19 cellular contexts compared by ENCODE assay signal in genomic region chr10:86956195-86956840, GRCh38. TPM values are rescaled to one million over a fixed set of nuclear protein-coding genes. Genes with fewer than 3 reads are reported as not detected.
DNase-seq lines count a peak whose midpoint lies in the region; ATAC-seq and TF ChIP-seq lines count a peak whose summit lies in the region.
"Had no signal": no experiment of that assay in that cellular context is flagged by ENCODE, and none has a peak within 500 bp of the region (broad histone marks: within the 10 kb centered on the region; RNA-seq: fewer than 3 reads in every experiment).

No MANE protein-coding gene starts in this region.

- H3K36me3 Mint-ChIP-seq in neural crest cell (ENCODE audit: low read depth) = peaks cover 12% of the 10 kb centered on the region
- H3K36me3 Mint-ChIP-seq in activated T-cell treated with anti-CD3 and anti-CD28 coated beads, Interleukin-2, amount 50 U/mL, for 72 hours (ENCODE audit: insufficient read depth in 2 of 2) = peaks cover 2 to 10% of the 10 kb centered on the region in 2 donors

- intact Hi-C loops in esophagus squamous epithelium (cut with DNase I) = no loop called here

- DNase-seq in esophagus squamous epithelium (lab: John Stamatoyannopoulos, UW) (no peak), neural crest cell (ENCODE audit: low read depth, low spot score) (no peak), thoracic aorta (ENCODE audit: low spot score) (peak; percentile 1)
- no peak for DNase-seq in activated T-cell treated with anti-CD3 and anti-CD28 coated beads, Interleukin-2, amount 50 U/mL, for 72 hours
- DNase-seq: activated gamma-delta T cell; DMS53; effector memory CD8-positive, alpha-beta T cell; islet precursor cell; naive B cell; small intestine had no signal

- peaks cover 14% of the 10 kb centered on the region for H3K9me3 Mint-ChIP-seq in neural crest cell
- peaks cover 4 to 6% of the 10 kb centered on the region in 2 donors for H3K9me3 Mint-ChIP-seq in activated T-cell treated with anti-CD3 and anti-CD28 coated beads, Interleukin-2, amount 50 U/mL, for 72 hours

- ATAC-seq in thoracic aorta (ENCODE audit: insufficient number of reproducible peaks, low FRiP score, low read depth) (no peak), HG02571 (IDR thresholded peaks at IDR 0.05; ENCODE audit: unreplicated experiment) (no peak), GM18858 (IDR thresholded peaks at IDR 0.05; ENCODE audit: unreplicated experiment) (no peak), GM21723 (IDR thresholded peaks at IDR 0.05; ENCODE audit: unreplicated experiment) (no peak)
- no peak for ATAC-seq in activated T-cell treated with anti-CD3 and anti-CD28 coated beads, Interleukin-2, amount 50 U/mL, for 72 hours (replicated peaks in 1 of 2)
- ATAC-seq: body of pancreas; effector memory CD8-positive, alpha-beta T cell had no signal

- H3K4me3 Mint-ChIP-seq in neural crest cell = no peak overlapping the region
- H3K4me3 Mint-ChIP-seq in activated T-cell treated with anti-CD3 and anti-CD28 coated beads, Interleukin-2, amount 50 U/mL, for 72 hours = no peak overlapping the region
- H3K4me3 Mint-ChIP-seq: effector memory CD8-positive, alpha-beta T cell; stimulated activated naive CD8-positive, alpha-beta T cell treated with anti-CD3 and anti-CD28 coated beads, Interleukin-15, Interleukin-2, amounts not matched to agents 100 ng/mL and 50 ng/mL, for 24 hours had no signal

- peaks cover 44% of the 10 kb centered on the region for H3K4me1 Mint-ChIP-seq in neural crest cell
- no peaks in the 10 kb centered on the region for H3K4me1 Mint-ChIP-seq in activated T-cell treated with anti-CD3 and anti-CD28 coated beads, Interleukin-2, amount 50 U/mL, for 72 hours (ENCODE audit: low read depth)
- H3K4me1 Mint-ChIP-seq: naive B cell had no signal

- H3K4me3 ChIP-seq in esophagus squamous epithelium (peak overlapping the region; percentile 14 to 54 (median 36)), thoracic aorta (peak overlapping the region; percentile 29)
- H3K4me3 ChIP-seq: body of pancreas, SJCRH30 had no signal

- 55 to 71% (median 64%) methylated on average over 7 of the region's 7 CpGs for WGBS in adipose tissue, 3 donors
- WGBS in esophagus squamous epithelium, 2 donors = 33 to 73% methylated on average over 3 of the region's 7 CpGs

- no peaks in the 10 kb centered on the region for H3K27me3 ChIP-seq in esophagus squamous epithelium
- no peaks in the 10 kb centered on the region for H3K27me3 ChIP-seq in thoracic aorta (replicated peaks; ENCODE audit: insufficient read depth)
- H3K27me3 ChIP-seq: BE2C, body of pancreas, SJCRH30 had no signal

- peaks cover 32 to 88% (median 52%) of the 10 kb centered on the region in 3 donors for H3K4me1 ChIP-seq in esophagus squamous epithelium
- H3K4me1 ChIP-seq in thoracic aorta (ENCODE audit: control insufficient read depth in 1 of 2, low read depth in 2 of 2) = peaks cover 66 to 96% of the 10 kb centered on the region in 2 donors

- H3K27ac Mint-ChIP-seq in neural crest cell (ENCODE audit: unreplicated experiment) = peak overlapping the region; percentile 84
- no peak overlapping the region for H3K27ac Mint-ChIP-seq in activated T-cell treated with anti-CD3 and anti-CD28 coated beads, Interleukin-2, amount 50 U/mL, for 72 hours
- H3K27ac Mint-ChIP-seq: naive B cell; stimulated activated naive CD8-positive, alpha-beta T cell treated with anti-CD3 and anti-CD28 coated beads, Interleukin-15, Interleukin-2, amounts not matched to agents 100 ng/mL and 50 ng/mL, for 24 hours had no signal

- H3K36me3 ChIP-seq in esophagus squamous epithelium = no peaks in the 10 kb centered on the region
- no peaks in the 10 kb centered on the region for H3K36me3 ChIP-seq in thoracic aorta
- H3K36me3 ChIP-seq: BE2C, SJCRH30 had no signal

- TF ChIP-seq POLR2A in esophagus squamous epithelium (IDR thresholded peaks at IDR 0.05) = no peak

- H3K9me3 ChIP-seq in esophagus squamous epithelium (peaks cover 0 to 9% (median 0%) of the 10 kb centered on the region in 3 donors), thoracic aorta (no peaks in the 10 kb centered on the region)
- H3K9me3 ChIP-seq: BE2C, body of pancreas, SJCRH30 had no signal

- H3K27ac ChIP-seq in adipose tissue (ENCODE audit: low read depth, low read length) (peak overlapping the region; percentile 11), esophagus squamous epithelium (peak overlapping the region; percentile 42 to 86 (median 78)), thoracic aorta (peak overlapping the region; percentile 92 to 97)
- H3K27ac ChIP-seq: SJCRH30 had no signal

- no peaks in the 10 kb centered on the region for H3K27me3 Mint-ChIP-seq in neural crest cell (ENCODE audit: low read depth)
- H3K27me3 Mint-ChIP-seq in activated T-cell treated with anti-CD3 and anti-CD28 coated beads, Interleukin-2, amount 50 U/mL, for 72 hours (ENCODE audit: low read depth) = no peaks in the 10 kb centered on the region
- H3K27me3 Mint-ChIP-seq: stimulated activated naive CD8-positive, alpha-beta T cell treated with anti-CD3 and anti-CD28 coated beads, Interleukin-15, Interleukin-2, amounts not matched to agents 100 ng/mL and 50 ng/mL, for 24 hours had no signal

- TF ChIP-seq CTCF in esophagus squamous epithelium (IDR thresholded peaks at IDR 0.05) (no peak), neural crest cell (conservative IDR thresholded peaks at IDR 0.05) (no peak), thoracic aorta (IDR thresholded peaks at IDR 0.05) (no peak)

RNA-seq across cellular contexts. Expression of gene MMRN2, which starts 1.1 kb away (rescaled TPM):
- 10 to 100 TPM in 2 of 3 donors, 1 to 10 TPM in 1; 6.1 to 56.1 (median 22.4) TPM for polyA plus RNA-seq in adipose tissue
- total RNA-seq in esophagus squamous epithelium (10 to 100 TPM in 2 of 4 donors, 1 to 10 TPM in 2; 3.4 to 18.1 (median 11.0) TPM), neural crest cell (0.27 and 0.40 TPM in 2 replicates), thoracic aorta (10 to 100 TPM; 49.4 to 55.0 TPM)
- total RNA-seq in activated T-cell treated with anti-CD3 and anti-CD28 coated beads, Interleukin-2, amount 50 U/mL, for 72 hours = under 1 TPM in 1 of 2 donors, not detected in 1; 0.05 TPM
- total RNA-seq: activated CD8-positive, alpha-beta memory T cell treated with anti-CD3 and anti-CD28 coated beads for 36 hours had no signal

RNA-seq across cellular contexts. Expression of gene SNCG, which starts 2.1 kb away (rescaled TPM):
- 100 to 1,000 TPM in 2 of 3 donors, 1 to 10 TPM in 1; 7.0 to 142 (median 100) TPM for polyA plus RNA-seq in adipose tissue
- 10 to 100 TPM in 2 of 4 donors, 1 to 10 TPM in 2; 5.3 to 32.4 (median 11.4) TPM for total RNA-seq in esophagus squamous epithelium
- 7.8 and 8.2 TPM in 2 replicates for total RNA-seq in neural crest cell
- total RNA-seq in thoracic aorta = 100 to 1,000 TPM in 1 of 2 donors, 10 to 100 TPM in 1; 50.9 to 167 TPM
- not detected for total RNA-seq in activated T-cell treated with anti-CD3 and anti-CD28 coated beads, Interleukin-2, amount 50 U/mL, for 72 hours
- total RNA-seq: activated CD8-positive, alpha-beta memory T cell treated with anti-CD3 and anti-CD28 coated beads for 36 hours had no signal

RNA-seq across cellular contexts. Expression of gene ADIRF, which starts 12.0 kb away (rescaled TPM):
- polyA plus RNA-seq in adipose tissue = 1,000 to 10,000 TPM in 2 of 3 donors, 100 to 1,000 TPM in 1; 135 to 2,071 (median 1,031) TPM
- total RNA-seq in esophagus squamous epithelium (10 to 100 TPM; 23.8 to 74.4 (median 47.4) TPM), neural crest cell (not detected in 2 replicates), thoracic aorta (100 to 1,000 TPM; 318 to 644 TPM)
- not detected for total RNA-seq in activated T-cell treated with anti-CD3 and anti-CD28 coated beads, Interleukin-2, amount 50 U/mL, for 72 hours
- total RNA-seq: activated CD8-positive, alpha-beta memory T cell treated with anti-CD3 and anti-CD28 coated beads for 36 hours had no signal

Comparison
In these comparisons a context has a peak if more than half of its experiments do, and no peak if none do; other contexts are left out.
1. H3K27ac ChIP-seq: peak in every context shown above with its lines; median percentile 94 in thoracic aorta; 78 in esophagus squamous epithelium; 11 in adipose tissue.
2. RNA of gene ADIRF, which starts 12.0 kb away (total RNA-seq): 318 to 644 TPM in thoracic aorta and 23.8 to 74.4 TPM in esophagus squamous epithelium; not detected in neural crest cell and not detected in activated T-cell treated with anti-CD3 and anti-CD28 coated beads, Interleukin-2, amount 50 U/mL, for 72 hours; every median in the first group is over 10 times any median in the second.